18 cellular contexts compared by ENCODE assay signal in the genomic region with DNA sequence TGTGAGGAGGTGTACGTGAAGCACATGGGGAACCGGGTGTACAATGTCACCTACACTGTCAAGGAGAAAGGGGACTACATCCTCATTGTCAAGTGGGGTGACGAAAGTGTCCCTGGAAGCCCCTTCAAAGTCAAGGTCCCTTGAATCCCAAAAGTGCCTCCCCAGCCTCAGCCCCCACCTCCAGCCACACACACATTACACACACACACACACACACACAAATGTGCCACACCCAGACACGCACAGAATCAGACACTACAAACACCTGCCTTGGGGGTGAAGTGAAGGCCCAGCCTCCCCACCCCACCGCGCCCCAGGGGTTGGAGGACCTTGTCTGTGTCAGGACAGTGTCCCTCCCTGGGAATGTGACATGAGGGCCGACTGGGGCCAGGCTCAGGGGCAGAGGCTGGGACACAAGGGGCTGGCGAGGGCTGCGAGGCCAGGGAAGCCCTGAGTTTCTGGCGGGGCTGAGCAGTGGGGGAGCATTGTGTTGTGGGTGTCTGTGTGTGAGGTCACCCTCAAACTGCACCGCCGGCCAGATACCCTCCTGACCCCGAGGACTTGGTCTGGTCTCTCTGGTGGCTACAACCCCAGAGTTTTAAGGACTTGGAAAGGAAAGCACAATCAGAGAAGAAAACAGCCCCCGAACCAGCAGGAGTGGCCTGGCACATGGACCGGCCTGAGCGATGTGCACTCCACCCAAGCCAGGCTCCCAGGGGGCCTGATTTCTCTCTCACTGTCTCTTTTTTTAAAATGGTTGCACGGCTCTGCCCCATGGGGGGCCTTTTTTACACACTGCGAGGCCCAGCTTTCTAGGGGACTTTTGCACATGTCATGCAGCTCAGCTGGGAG. TPM values are rescaled to one million over a fixed set of nuclear protein-coding genes. Genes with fewer than 3 reads are reported as not detected.
DNase-seq lines count a peak whose midpoint lies in the region; ATAC-seq, FAIRE-seq and TF ChIP-seq lines count a peak whose summit lies in the region.
"Had no signal": no experiment of that assay in that cellular context is flagged by ENCODE, and none has a peak within 500 bp of the region (broad histone marks: within the 10 kb centered on the region; RNA-seq: fewer than 3 reads in every experiment).

No MANE protein-coding gene starts in this region.

- no peak for ATAC-seq in HG02623 (IDR thresholded peaks at IDR 0.05; ENCODE audit: unreplicated experiment)
- no peak for ATAC-seq in activated CD4-positive, CD25-positive, alpha-beta regulatory T cell treated with anti-CD3 and anti-CD28 coated beads, Interleukin-2, amount 50 U/mL, for 24 hours
- ATAC-seq: activated CD8-positive, alpha-beta T cell treated with anti-CD3 and anti-CD28 coated beads, Interleukin-2, amount 10 ng/mL, durations not matched to agents 7 days and 5 days; left lung; stimulated activated naive CD8-positive, alpha-beta T cell treated with anti-CD3 and anti-CD28 coated beads, Interleukin-15, Interleukin-2, amounts not matched to agents 100 U/mL and 50 U/mL, for 24 hours had no signal

- H3K27me3 ChIP-seq in neuron (ENCODE audit: insufficient read depth, low read length) = peaks cover 6% of the 10 kb centered on the region
- no peaks in the 10 kb centered on the region for H3K27me3 ChIP-seq in tibial artery
- H3K27me3 ChIP-seq: left lung had no signal

- H3K27ac ChIP-seq in tibial artery = peak overlapping the region; percentile 89 to 94

- TF ChIP-seq POLR2A in NB4 (IDR thresholded peaks at IDR 0.05; ENCODE audit: extremely low read depth, insufficient read length) = no peak

- peak overlapping the region; percentile 12 for H2AFZ ChIP-seq in neuron (ENCODE audit: low read depth, low read length)

- no peaks in the 10 kb centered on the region for H3K9me3 ChIP-seq in neuron (ENCODE audit: low read length)
- H3K9me3 ChIP-seq in tibial artery = no peaks in the 10 kb centered on the region
- H3K9me3 ChIP-seq: left lung, prostate gland had no signal

- H3K4me3 ChIP-seq in NB4 (ENCODE audit: low read depth, low read length) = no peak overlapping the region
- H3K4me3 ChIP-seq in fibroblast of the aortic adventitia (ENCODE audit: low read depth, low read length) = no peak overlapping the region
- no peak overlapping the region for H3K4me3 ChIP-seq in neuron (ENCODE audit: low read length)
- no peak overlapping the region for H3K4me3 ChIP-seq in tibial artery
- H3K4me3 ChIP-seq: left lung, prostate gland had no signal

- peaks cover 12% of the 10 kb centered on the region for H3K4me1 ChIP-seq in neuron (ENCODE audit: insufficient read depth, low read length)
- peaks cover 13 to 41% (median 32%) of the 10 kb centered on the region in 4 donors for H3K4me1 ChIP-seq in tibial artery

- intact Hi-C loops in tibial artery (cut with DNase I; ENCODE audit: low total_unique reads) = no loop called here

- no peak for FAIRE-seq in frontal cortex (lab: Jason Lieb, UNC)
- FAIRE-seq: HTR-8/SVneo had no signal

- DNase-seq in NB4 (ENCODE audit: low read depth) = peak; percentile 36
- DNase-seq in fibroblast of the aortic adventitia (ENCODE audit: low read depth) = peak; percentile 33
- DNase-seq in tibial artery = peak; percentile 76 to 92
- DNase-seq in frontal cortex (ENCODE audit: low spot score in 2 of 2) = no peak
- no peak for DNase-seq in activated CD4-positive, alpha-beta T cell treated with anti-CD3 and anti-CD28 coated beads, Interleukin-2, amount 50 U/mL, for 48 hours
- DNase-seq: activated CD8-positive, alpha-beta T cell treated with anti-CD3 and anti-CD28 coated beads, Interleukin-2, amount 10 ng/mL, durations not matched to agents 7 days and 5 days; activated naive CD8-positive, alpha-beta T cell treated with anti-CD3 and anti-CD28 coated beads, Interleukin-2, amount 10 ng/mL, durations not matched to agents 7 days and 5 days; NCI-H146; NK-92 treated with Interleukin-12 subunit alpha and Interleukin-12 subunit beta, amount 100 ng/mL, for 24 hours; stimulated activated CD4-positive, alpha-beta T cell treated with anti-CD3 and anti-CD28 coated beads, Interleukin-15, amount 100 ng/mL, for 24 hours; stimulated activated naive CD8-positive, alpha-beta T cell treated with anti-CD3 and anti-CD28 coated beads, Interleukin-15, Interleukin-2, amounts not matched to agents 100 U/mL and 50 U/mL, for 24 hours had no signal

- H3K36me3 ChIP-seq in neuron (ENCODE audit: insufficient read depth, low read length) (no peaks in the 10 kb centered on the region), tibial artery (peaks cover 18 to 35% (median 34%) of the 10 kb centered on the region in 3 donors)
- H3K36me3 ChIP-seq: left lung, prostate gland had no signal

- TF ChIP-seq CTCF in NB4 (IDR thresholded peaks at IDR 0.05; ENCODE audit: low read depth, low read length) = no peak
- no peak for TF ChIP-seq CTCF in fibroblast of the aortic adventitia (IDR thresholded peaks at IDR 0.05; ENCODE audit: insufficient read depth, low read length)
- no peak for TF ChIP-seq CTCF in tibial artery (IDR thresholded peaks at IDR 0.05)

RNA-seq across cellular contexts. Expression of gene ATP6V1F, which starts 4.0 kb away (rescaled TPM):
- total RNA-seq in fibroblast of the aortic adventitia (ENCODE audit: low replicate concordance) (6.1 and 76.7 TPM in 2 replicates), frontal cortex (74.6 TPM)

RNA-seq across cellular contexts. Expression of gene FLNC, which starts 28.4 kb away (rescaled TPM):
- total RNA-seq in fibroblast of the aortic adventitia (ENCODE audit: low replicate concordance) = 43.7 and 193 TPM in 2 replicates
- 2.4 TPM for total RNA-seq in frontal cortex
- total RNA-seq: activated CD8-positive, alpha-beta T cell treated with anti-CD3 and anti-CD28 coated beads, Interleukin-2, amount 10 ng/mL, durations not matched to agents 7 days and 5 days; activated naive CD8-positive, alpha-beta T cell treated with anti-CD3 and anti-CD28 coated beads, Interleukin-2, amount 10 ng/mL, durations not matched to agents 7 days and 5 days had no signal

RNA-seq across cellular contexts. Expression of gene KCP, which starts 51.9 kb away (rescaled TPM):
- total RNA-seq in fibroblast of the aortic adventitia (ENCODE audit: low replicate concordance) = 0.09 and 1.6 TPM in 2 replicates
- 0.41 TPM for total RNA-seq in frontal cortex
- total RNA-seq: activated T-helper 1 cell treated with anti-CD3 and anti-CD28 coated beads, Interleukin-12 subunit alpha, Interleukin-12 subunit beta, Interleukin-2, Interleukin-4 antibody, amounts not matched to agents 30 ng/mL and 10 ng/mL and 1 ng/mL, durations not matched to agents 14 hours and 24 hours and 36 hours had no signal

Comparison
In these comparisons a context has a peak if more than half of its experiments do, and no peak if none do; other contexts are left out.
1. DNase-seq: peak in NB4 (single experiment), fibroblast of the aortic adventitia (single experiment) and tibial artery (2 of 2); none in frontal cortex (0 of 2) and activated CD4-positive, alpha-beta T cell treated with anti-CD3 and anti-CD28 coated beads, Interleukin-2, amount 50 U/mL, for 48 hours (0 of 2).
2. RNA of gene FLNC, which starts 28.4 kb away (total RNA-seq): 43.7 to 193 TPM in fibroblast of the aortic adventitia; 2.4 TPM in frontal cortex (single experiment); every median in the first group is over 10 times any median in the second.